ENCODE assay signal across 8 cellular contexts in genomic region chr12:109475993-109476806, GRCh38. TPM values are rescaled to one million over a fixed set of nuclear protein-coding genes. Genes with fewer than 3 reads are reported as not detected.
DNase-seq lines count a peak whose midpoint lies in the region; ATAC-seq and TF ChIP-seq lines count a peak whose summit lies in the region.

No MANE protein-coding gene starts in this region.

- H3K4me1 ChIP-seq in iPS-18a (ENCODE audit: control insufficient read depth, low read depth, low read length): peaks cover 7% of the 10 kb centered on the region

- H3K27ac Mint-ChIP-seq in activated CD4-positive, alpha-beta memory T cell treated with anti-CD3 and anti-CD28 coated beads, Interleukin-2, amount 10 ng/mL, durations not matched to agents 7 days and 5 days: peak overlapping the region; percentile 96
- H3K27ac Mint-ChIP-seq in stimulated activated naive B cell treated with anti-CD40 and anti-IgM and Interleukin-4, amounts not matched to agents 10 μg/mL and 1 μg/mL and 100 μg/mL, for 72 hours: peak overlapping the region; percentile 98

- in situ Hi-C loops in GM13977 (cut with MboI; ENCODE audit: low pct_unique_long_range_greater_than_20kb, low sequenced_read_pairs, unreplicated experiment): no loop called here

- no peaks in the 10 kb centered on the region for H3K9me3 Mint-ChIP-seq in activated CD4-positive, alpha-beta memory T cell treated with anti-CD3 and anti-CD28 coated beads, Interleukin-2, amount 10 ng/mL, durations not matched to agents 7 days and 5 days
- no peaks in the 10 kb centered on the region for H3K9me3 Mint-ChIP-seq in stimulated activated naive B cell treated with anti-CD40 and anti-IgM and Interleukin-4, amounts not matched to agents 10 μg/mL and 1 μg/mL and 100 μg/mL, for 72 hours

- H3K9ac ChIP-seq in iPS-18a (ENCODE audit: low read length): peak overlapping the region; percentile 89

- H3K9me3 ChIP-seq in iPS-18a (ENCODE audit: control insufficient read depth, low read depth, low read length): no peaks in the 10 kb centered on the region

- H3K27me3 ChIP-seq in iPS-18a (ENCODE audit: control insufficient read depth, insufficient read depth, low read length): no peaks in the 10 kb centered on the region

- no peaks in the 10 kb centered on the region for H3K27me3 Mint-ChIP-seq in activated CD4-positive, alpha-beta memory T cell treated with anti-CD3 and anti-CD28 coated beads, Interleukin-2, amount 10 ng/mL, durations not matched to agents 7 days and 5 days
- H3K27me3 Mint-ChIP-seq in stimulated activated naive B cell treated with anti-CD40 and anti-IgM and Interleukin-4, amounts not matched to agents 10 μg/mL and 1 μg/mL and 100 μg/mL, for 72 hours: no peaks in the 10 kb centered on the region

- H3K27ac ChIP-seq in iPS-18a (ENCODE audit: low read length): peak overlapping the region; percentile 17

- TF ChIP-seq CTCF in GM13977 (IDR thresholded peaks at IDR 0.05; ENCODE audit: extremely low read depth, insufficient read depth, missing control alignments): no peak

- peak overlapping the region; percentile 99 for H3K4me3 Mint-ChIP-seq in activated CD4-positive, alpha-beta memory T cell treated with anti-CD3 and anti-CD28 coated beads, Interleukin-2, amount 10 ng/mL, durations not matched to agents 7 days and 5 days
- peak overlapping the region; percentile 99 for H3K4me3 Mint-ChIP-seq in stimulated activated naive B cell treated with anti-CD40 and anti-IgM and Interleukin-4, amounts not matched to agents 10 μg/mL and 1 μg/mL and 100 μg/mL, for 72 hours

- CTCF ChIA-PET in activated CD4-positive, alpha-beta memory T cell treated with anti-CD3 and anti-CD28 coated beads, Interleukin-2, amount 10 ng/mL, durations not matched to agents 7 days and 5 days (lab: Charles Lee): interaction anchor here (0.7 to 2.7 kb wide), 4 partner anchors 9 to 82 kb away, joined by 3 to 13 read pairs (median 4); no protein-coding TSS in a partner anchor

- POLR2A ChIA-PET in activated CD4-positive, alpha-beta memory T cell treated with anti-CD3 and anti-CD28 coated beads, Interleukin-2, amount 10 ng/mL, durations not matched to agents 7 days and 5 days (lab: Charles Lee): interaction anchor here (1.0 to 2.7 kb wide), 6 partner anchors 9 to 98 kb away, joined by 5 to 12 read pairs (median 6); partner anchors contain the start of genes MMAB and MVK

- H3K4me1 Mint-ChIP-seq in activated CD4-positive, alpha-beta memory T cell treated with anti-CD3 and anti-CD28 coated beads, Interleukin-2, amount 10 ng/mL, durations not matched to agents 7 days and 5 days: peaks cover 42% of the 10 kb centered on the region
- peaks cover 23 to 37% of the 10 kb centered on the region in 2 donors for H3K4me1 Mint-ChIP-seq in stimulated activated naive B cell treated with anti-CD40 and anti-IgM and Interleukin-4, amounts not matched to agents 10 μg/mL and 1 μg/mL and 100 μg/mL, for 72 hours

- H3K36me3 ChIP-seq in iPS-18a (ENCODE audit: control insufficient read depth, low read depth, low read length): peaks cover 3% of the 10 kb centered on the region

- peak in 2 of 3 experiments; percentile 38 to 40 for DNase-seq in NCI-H1417 (lab: John Stamatoyannopoulos, UW)
- no peak for DNase-seq in NCI-H1417 treated with DMSO at 0.1 percent for 48 hours (lab: John Stamatoyannopoulos, UW)
- peak; percentile 19 for DNase-seq in activated CD4-positive, alpha-beta memory T cell treated with anti-CD3 and anti-CD28 coated beads, Interleukin-2, amount 10 ng/mL, durations not matched to agents 7 days and 5 days
- DNase-seq in stimulated activated naive B cell treated with anti-CD40 and anti-IgM and Interleukin-4, amounts not matched to agents 10 μg/mL and 1 μg/mL and 100 μg/mL, for 72 hours: no peak
- DNase-seq in stimulated activated naive CD4-positive, alpha-beta T cell treated with Interleukin-2 at 50 U/mL for 16 hours (lab: John Stamatoyannopoulos, UW): no peak
- DNase-seq in stimulated activated CD4-positive, alpha-beta T cell treated with anti-CD3 and anti-CD28 coated beads, Interleukin-12 subunit alpha, Interleukin-12 subunit beta, amount 100 ng/mL, for 4 hours: no peak
- no peak for DNase-seq in GM13977 (ENCODE audit: low spot score)

- ATAC-seq in stimulated activated naive B cell treated with anti-CD40 and anti-IgM and Interleukin-4, amounts not matched to agents 10 μg/mL and 1 μg/mL and 100 μg/mL, for 72 hours (replicated peaks): no peak

- peaks cover 4% of the 10 kb centered on the region for H3K36me3 Mint-ChIP-seq in activated CD4-positive, alpha-beta memory T cell treated with anti-CD3 and anti-CD28 coated beads, Interleukin-2, amount 10 ng/mL, durations not matched to agents 7 days and 5 days (ENCODE audit: low read depth)
- H3K36me3 Mint-ChIP-seq in stimulated activated naive B cell treated with anti-CD40 and anti-IgM and Interleukin-4, amounts not matched to agents 10 μg/mL and 1 μg/mL and 100 μg/mL, for 72 hours: peaks cover 4% of the 10 kb centered on the region in 2 donors

- H3K4me3 ChIP-seq in iPS-18a (ENCODE audit: low read length): peak overlapping the region; percentile 96

RNA-seq across cellular contexts. Expression of gene KCTD10, which starts 0.9 kb away (rescaled TPM):
- total RNA-seq in activated CD4-positive, alpha-beta memory T cell treated with anti-CD3 and anti-CD28 coated beads, Interleukin-2, amount 10 ng/mL, durations not matched to agents 7 days and 5 days: 10 to 100 TPM; 44.1 to 45.2 TPM

RNA-seq across cellular contexts. Expression of gene UBE3B, which starts 1.2 kb away (rescaled TPM):
- 10 to 100 TPM; 35.2 to 37.5 TPM for total RNA-seq in activated CD4-positive, alpha-beta memory T cell treated with anti-CD3 and anti-CD28 coated beads, Interleukin-2, amount 10 ng/mL, durations not matched to agents 7 days and 5 days

Comparison
In these comparisons a context has a peak if more than half of its experiments do, and no peak if none do; other contexts are left out.
1. DNase-seq: peak in NCI-H1417 (2 of 3) and activated CD4-positive, alpha-beta memory T cell treated with anti-CD3 and anti-CD28 coated beads, Interleukin-2, amount 10 ng/mL, durations not matched to agents 7 days and 5 days (single experiment); none in NCI-H1417 treated with DMSO at 0.1 percent for 48 hours (single experiment), stimulated activated naive B cell treated with anti-CD40 and anti-IgM and Interleukin-4, amounts not matched to agents 10 μg/mL and 1 μg/mL and 100 μg/mL, for 72 hours (single experiment), stimulated activated naive CD4-positive, alpha-beta T cell treated with Interleukin-2 at 50 U/mL for 16 hours (single experiment), stimulated activated CD4-positive, alpha-beta T cell treated with anti-CD3 and anti-CD28 coated beads, Interleukin-12 subunit alpha, Interleukin-12 subunit beta, amount 100 ng/mL, for 4 hours (single experiment) and GM13977 (single experiment).